In the genomic region with DNA sequence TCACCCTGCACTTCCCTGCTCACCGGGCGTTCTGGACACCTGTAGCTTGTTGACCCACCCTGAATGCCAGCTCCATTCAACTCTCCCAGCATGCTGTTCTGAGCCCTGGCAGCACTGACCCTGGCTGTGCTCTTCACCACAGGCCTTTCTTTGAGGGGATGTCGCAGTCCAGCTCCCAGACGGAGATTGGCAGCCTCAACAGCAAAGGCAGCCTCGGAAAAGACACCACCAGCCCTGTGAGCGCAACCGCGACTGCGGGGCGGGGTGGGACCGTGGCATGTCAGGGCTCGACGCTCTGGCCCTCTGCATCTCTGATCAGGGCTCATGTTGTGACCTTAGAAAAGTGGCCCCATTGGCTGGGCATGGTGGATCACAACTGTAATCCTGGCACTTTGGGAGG, we compare ENCODE assay signal across 17 cellular contexts. TPM values are rescaled to one million over a fixed set of nuclear protein-coding genes. Genes with fewer than 3 reads are reported as not detected.
DNase-seq lines count a peak whose midpoint lies in the region; ATAC-seq and TF ChIP-seq lines count a peak whose summit lies in the region.
"Had no signal": no experiment of that assay in that cellular context is flagged by ENCODE, and none has a peak within 500 bp of the region (broad histone marks: within the 10 kb centered on the region; RNA-seq: fewer than 3 reads in every experiment).

No MANE protein-coding gene starts in this region.

- H3K27ac Mint-ChIP-seq in activated naive CD4-positive, alpha-beta T cell treated with anti-CD3 and anti-CD28 coated beads, Interleukin-2, amount 50 U/mL, for 24 hours: peak overlapping the region; percentile 84
- peak overlapping the region; percentile 93 to 98 for H3K27ac Mint-ChIP-seq in effector memory CD8-positive, alpha-beta T cell
- H3K27ac Mint-ChIP-seq in stimulated activated naive B cell treated with anti-CD40 and anti-IgM and Interleukin-4, amounts not matched to agents 10 μg/mL and 1 μg/mL and 100 μg/mL, for 72 hours: peak overlapping the region; percentile 95

- ATAC-seq in effector memory CD8-positive, alpha-beta T cell (replicated peaks): no peak
- no peak for ATAC-seq in stimulated activated naive B cell treated with anti-CD40 and anti-IgM and Interleukin-4, amounts not matched to agents 10 μg/mL and 1 μg/mL and 100 μg/mL, for 72 hours (replicated peaks)
- ATAC-seq in lower lobe of right lung: no peak
- ATAC-seq: left lobe of liver had no signal

- DNase-seq in activated naive CD4-positive, alpha-beta T cell treated with Interleukin-2 at 50 U/mL for 16 hours: no peak
- DNase-seq in RWPE1 (ENCODE audit: low spot score) (no peak), lower lobe of right lung (no peak), T-helper 9 cell (no peak), pons (ENCODE audit: low spot score) (no peak)
- no peak for DNase-seq in effector memory CD8-positive, alpha-beta T cell
- no peak for DNase-seq in stimulated activated naive B cell treated with anti-CD40 and anti-IgM and Interleukin-4, amounts not matched to agents 10 μg/mL and 1 μg/mL and 100 μg/mL, for 72 hours
- DNase-seq: activated CD4-positive, CD25-positive, alpha-beta regulatory T cell; KG1; NCI-H1048; NCI-H2029 treated with DMSO at 0.1 percent for 48 hours; SW 1271 had no signal

- POLR2A ChIA-PET in RWPE1 (lab: Yijun Ruan, JAX; ENCODE audit: low non-redundant PET): interaction anchor here (0.6 kb wide), 1 partner anchor 275 kb away, joined by 4 read pairs; no protein-coding TSS in a partner anchor

- peaks cover 69% of the 10 kb centered on the region for H3K36me3 ChIP-seq in lower lobe of right lung

- no peaks in the 10 kb centered on the region for H3K9me3 Mint-ChIP-seq in activated naive CD4-positive, alpha-beta T cell treated with anti-CD3 and anti-CD28 coated beads, Interleukin-2, amount 50 U/mL, for 24 hours
- no peaks in the 10 kb centered on the region for H3K9me3 Mint-ChIP-seq in effector memory CD8-positive, alpha-beta T cell
- no peaks in the 10 kb centered on the region for H3K9me3 Mint-ChIP-seq in stimulated activated naive B cell treated with anti-CD40 and anti-IgM and Interleukin-4, amounts not matched to agents 10 μg/mL and 1 μg/mL and 100 μg/mL, for 72 hours

- intact Hi-C loops in lower lobe of right lung (cut with DNase I): loop anchor here (5.0 kb wide), 1 partner anchor 41 kb away; no protein-coding TSS in a partner anchor

- peaks cover 22% of the 10 kb centered on the region for H3K4me1 Mint-ChIP-seq in activated naive CD4-positive, alpha-beta T cell treated with anti-CD3 and anti-CD28 coated beads, Interleukin-2, amount 50 U/mL, for 24 hours
- peaks cover 12 to 14% of the 10 kb centered on the region in 2 donors for H3K4me1 Mint-ChIP-seq in effector memory CD8-positive, alpha-beta T cell (ENCODE audit: low read depth in 2 of 2)
- H3K4me1 Mint-ChIP-seq in stimulated activated naive B cell treated with anti-CD40 and anti-IgM and Interleukin-4, amounts not matched to agents 10 μg/mL and 1 μg/mL and 100 μg/mL, for 72 hours: peaks cover 24% of the 10 kb centered on the region in 2 donors

- H3K27me3 Mint-ChIP-seq in activated naive CD4-positive, alpha-beta T cell treated with anti-CD3 and anti-CD28 coated beads, Interleukin-2, amount 50 U/mL, for 24 hours: no peaks in the 10 kb centered on the region
- H3K27me3 Mint-ChIP-seq in effector memory CD8-positive, alpha-beta T cell: no peaks in the 10 kb centered on the region
- H3K27me3 Mint-ChIP-seq in stimulated activated naive B cell treated with anti-CD40 and anti-IgM and Interleukin-4, amounts not matched to agents 10 μg/mL and 1 μg/mL and 100 μg/mL, for 72 hours: no peaks in the 10 kb centered on the region

- CTCF ChIA-PET in RWPE1 (lab: Yijun Ruan, JAX): interaction anchor here (0.7 to 1.1 kb wide), 2 partner anchors 152 to 199 kb away, joined by 4 to 5 read pairs; no protein-coding TSS in a partner anchor

- H3K9me3 ChIP-seq in lower lobe of right lung: no peaks in the 10 kb centered on the region
- H3K9me3 ChIP-seq: sigmoid colon had no signal

- H3K27ac ChIP-seq in RWPE1: peak overlapping the region; percentile 38; the same call in 1 of the 2 replicates
- no peak overlapping the region for H3K27ac ChIP-seq in lower lobe of right lung
- H3K27ac ChIP-seq: sigmoid colon had no signal

- no peaks in the 10 kb centered on the region for H3K27me3 ChIP-seq in lower lobe of right lung (ENCODE audit: low read depth)
- H3K27me3 ChIP-seq: sigmoid colon had no signal

- H3K4me1 ChIP-seq in lower lobe of right lung: peaks cover 3% of the 10 kb centered on the region
- H3K4me1 ChIP-seq: sigmoid colon had no signal

- no peak for TF ChIP-seq CTCF in RWPE1 (conservative IDR thresholded peaks at IDR 0.05; ENCODE audit: low read depth)
- TF ChIP-seq CTCF in lower lobe of right lung (IDR thresholded peaks at IDR 0.05): no peak

- H3K36me3 Mint-ChIP-seq in activated naive CD4-positive, alpha-beta T cell treated with anti-CD3 and anti-CD28 coated beads, Interleukin-2, amount 50 U/mL, for 24 hours: peaks cover 11% of the 10 kb centered on the region
- peaks cover 68% of the 10 kb centered on the region for H3K36me3 Mint-ChIP-seq in effector memory CD8-positive, alpha-beta T cell (ENCODE audit: insufficient read depth)
- H3K36me3 Mint-ChIP-seq in stimulated activated naive B cell treated with anti-CD40 and anti-IgM and Interleukin-4, amounts not matched to agents 10 μg/mL and 1 μg/mL and 100 μg/mL, for 72 hours: peaks cover 49 to 52% of the 10 kb centered on the region in 2 donors

- H3K4me3 Mint-ChIP-seq in activated naive CD4-positive, alpha-beta T cell treated with anti-CD3 and anti-CD28 coated beads, Interleukin-2, amount 50 U/mL, for 24 hours: no peak overlapping the region
- no peak overlapping the region for H3K4me3 Mint-ChIP-seq in effector memory CD8-positive, alpha-beta T cell
- H3K4me3 Mint-ChIP-seq in stimulated activated naive B cell treated with anti-CD40 and anti-IgM and Interleukin-4, amounts not matched to agents 10 μg/mL and 1 μg/mL and 100 μg/mL, for 72 hours: no peak overlapping the region

- no peak overlapping the region for H3K4me3 ChIP-seq in lower lobe of right lung
- H3K4me3 ChIP-seq: sigmoid colon had no signal

RNA-seq across cellular contexts. Expression of a gene that starts 36.5 kb away (rescaled TPM):
- 24.3 TPM for total RNA-seq in lower lobe of right lung

RNA-seq across cellular contexts. Expression of a gene that starts 47.4 kb away (rescaled TPM):
- total RNA-seq in lower lobe of right lung: 138 TPM

RNA-seq across cellular contexts. Expression of a gene that starts 57.0 kb away (rescaled TPM):
- total RNA-seq in lower lobe of right lung: 0.89 TPM
- total RNA-seq: glomerular endothelial cell, omental fat pad had no signal
